ENCODE assay signal across 20 cellular contexts in genomic region chr4:183333983-183334382, GRCh38. TPM values are rescaled to one million over a fixed set of nuclear protein-coding genes. Genes with fewer than 3 reads are reported as not detected.
DNase-seq lines count a peak whose midpoint lies in the region; ATAC-seq and TF ChIP-seq lines count a peak whose summit lies in the region.
"Had no signal": no experiment of that assay in that cellular context is flagged by ENCODE, and none has a peak within 500 bp of the region (broad histone marks: within the 10 kb centered on the region; RNA-seq: fewer than 3 reads in every experiment).

No MANE protein-coding gene starts in this region.

- H3K9me3 ChIP-seq in RWPE2 (ENCODE audit: severe bottlenecking): no peaks in the 10 kb centered on the region
- H3K9me3 ChIP-seq in Karpas-422 (ENCODE audit: low read length): no peaks in the 10 kb centered on the region
- H3K9me3 ChIP-seq: body of pancreas, Peyer's patch, right atrium auricular region, thyroid gland had no signal

- H3K9me2 ChIP-seq in Karpas-422 (replicated peaks; ENCODE audit: insufficient read depth, low read length): no peaks in the 10 kb centered on the region

- H3K27ac ChIP-seq in RWPE2 (ENCODE audit: poor library complexity, severe bottlenecking) (peak overlapping the region; percentile 94), Karpas-422 (ENCODE audit: low read length) (no peak overlapping the region)
- H3K27ac ChIP-seq: body of pancreas, Peyer's patch, right atrium auricular region, thyroid gland had no signal

- no peaks in the 10 kb centered on the region for H3K79me2 ChIP-seq in Karpas-422 (ENCODE audit: low read length)

- no peaks in the 10 kb centered on the region for H4K20me1 ChIP-seq in Karpas-422 (ENCODE audit: insufficient read depth, low read depth, low read length)

- no peaks in the 10 kb centered on the region for H3K36me3 ChIP-seq in RWPE2 (ENCODE audit: low read depth)
- H3K36me3 ChIP-seq in Karpas-422 (ENCODE audit: insufficient read depth, low read length): no peaks in the 10 kb centered on the region
- H3K36me3 ChIP-seq: Peyer's patch, right atrium auricular region, thyroid gland had no signal

- ATAC-seq in RWPE2 (ENCODE audit: low read depth): peak; percentile 47; the same call in 2 of the 3 replicates
- no peak for ATAC-seq in GM18868 (IDR thresholded peaks at IDR 0.05; ENCODE audit: unreplicated experiment)
- no peak for ATAC-seq in left lobe of liver
- ATAC-seq: body of pancreas, left ventricle myocardium superior had no signal

- H3K4me3 ChIP-seq in RWPE2 (ENCODE audit: severe bottlenecking) (no peak overlapping the region), Karpas-422 (ENCODE audit: low read length) (no peak overlapping the region)
- H3K4me3 ChIP-seq: body of pancreas, Peyer's patch, right atrium auricular region, thyroid gland had no signal

- no peak overlapping the region for H2AFZ ChIP-seq in Karpas-422 (ENCODE audit: low read length)

- peaks cover 22% of the 10 kb centered on the region for H3K4me1 ChIP-seq in RWPE2 (ENCODE audit: insufficient read depth, poor library complexity, severe bottlenecking)
- H3K4me1 ChIP-seq in Karpas-422 (ENCODE audit: low read length): no peaks in the 10 kb centered on the region
- H3K4me1 ChIP-seq: body of pancreas, Peyer's patch, thyroid gland had no signal

- TF ChIP-seq CTCF in RWPE2 (IDR thresholded peaks at IDR 0.05; ENCODE audit: poor library complexity, severe bottlenecking): no peak

- peak; percentile 13 for DNase-seq in A172 (ENCODE audit: low spot score)
- peak; percentile 77 for DNase-seq in H4 (ENCODE audit: low spot score)
- no peak for DNase-seq in RWPE2 (ENCODE audit: low spot score)
- peak; percentile 84 for DNase-seq in kidney tubule cell (ENCODE audit: low spot score)
- DNase-seq in midbrain (lab: John Stamatoyannopoulos, UW): no peak
- no peak for DNase-seq in Karpas-422
- no peak for DNase-seq in left lobe of liver (ENCODE audit: low spot score)
- DNase-seq: activated CD4-positive, CD25-positive, alpha-beta regulatory T cell treated with anti-CD3 and anti-CD28 coated beads, Interleukin-2, amount 50 U/mL, for 72 hours; activated CD8-positive, alpha-beta memory T cell treated with anti-CD3 and anti-CD28 coated beads, Interleukin-2, amount 50 U/mL, for 48 hours; activated naive CD4-positive, alpha-beta T cell treated with anti-CD3 and anti-CD28 coated beads, Interleukin-2, amount 50 U/mL, for 16 hours; body of pancreas; GOT3; left ventricle myocardium superior; NCI-H748 treated with DMSO at 0.1 percent for 48 hours; stimulated activated CD4-positive, alpha-beta T cell treated with anti-CD3 and anti-CD28 coated beads, Interleukin-4, amount 100 ng/mL, for 1 hour; T-helper 1 cell; thyroid gland had no signal

- H3K27me3 ChIP-seq in RWPE2 (ENCODE audit: insufficient read depth, poor library complexity, severe bottlenecking): no peaks in the 10 kb centered on the region
- no peaks in the 10 kb centered on the region for H3K27me3 ChIP-seq in Karpas-422 (ENCODE audit: low read length)
- H3K27me3 ChIP-seq: body of pancreas, Peyer's patch, right atrium auricular region, thyroid gland had no signal

- no peak overlapping the region for H3K4me2 ChIP-seq in Karpas-422 (ENCODE audit: low read depth, low read length, poor library complexity, severe bottlenecking)

- H3K9ac ChIP-seq in Karpas-422 (ENCODE audit: low read length): no peak overlapping the region

RNA-seq across cellular contexts. Expression of gene CLDN24, which starts 11.8 kb away (rescaled TPM):
- not detected in 2 replicates for total RNA-seq in A172 (2014; rRNA removed; shearing (Covaris generic))
- total RNA-seq in H4 (2014; rRNA removed; shearing (Covaris generic)): not detected in 2 replicates
- not detected in 2 replicates for total RNA-seq in Karpas-422 (2014; rRNA removed; shearing (Covaris generic); ENCODE audit: low replicate concordance)
- not detected for total RNA-seq in left lobe of liver
- total RNA-seq: body of pancreas, left ventricle myocardium superior, Peyer's patch, right atrium auricular region, thyroid gland had no signal

RNA-seq across cellular contexts. Expression of gene CLDN22, which starts 13.9 kb away (rescaled TPM):
- total RNA-seq in A172 (2014; rRNA removed; shearing (Covaris generic)): not detected in 2 replicates
- total RNA-seq in H4 (2014; rRNA removed; shearing (Covaris generic)): not detected in 2 replicates
- not detected in 2 replicates for total RNA-seq in Karpas-422 (2014; rRNA removed; shearing (Covaris generic); ENCODE audit: low replicate concordance)
- not detected for total RNA-seq in left lobe of liver
- total RNA-seq: body of pancreas, left ventricle myocardium superior, Peyer's patch, right atrium auricular region, thyroid gland had no signal

Comparison
In these comparisons a context has a peak if more than half of its experiments do, and no peak if none do; other contexts are left out.
1. DNase-seq: peak in A172 (single experiment), H4 (single experiment) and kidney tubule cell (single experiment); none in RWPE2 (single experiment), midbrain (single experiment), Karpas-422 (single experiment) and left lobe of liver (single experiment).